Comparison of ENCODE assay signal across 9 cellular contexts in genomic region chr1:211335507-211336157, GRCh38.
DNase-seq lines count a peak whose midpoint lies in the region; ATAC-seq and TF ChIP-seq lines count a peak whose summit lies in the region.
"Had no signal": no experiment of that assay in that cellular context is flagged by ENCODE, and none has a peak within 500 bp of the region (broad histone marks: within the 10 kb centered on the region; RNA-seq: fewer than 3 reads in every experiment).

No MANE protein-coding gene starts in this region.

- ATAC-seq in GM19455 (IDR thresholded peaks at IDR 0.05; ENCODE audit: unreplicated experiment) = peak; percentile 95
- ATAC-seq in HG03342 (IDR thresholded peaks at IDR 0.05; ENCODE audit: unreplicated experiment) = peak; percentile 90

- TF ChIP-seq CTCF in GM10248 (IDR thresholded peaks at IDR 0.05; ENCODE audit: control extremely low read depth, extremely low read depth, low read depth, missing control alignments) (no peak), foreskin fibroblast (IDR thresholded peaks at IDR 0.05; ENCODE audit: low read depth, low read length) (no peak)

- DNase-seq in GM10248 (ENCODE audit: extremely low spot score) (peak; percentile 58), NCI-H2171 treated with DMSO at 0.1 percent for 48 hours (lab: John Stamatoyannopoulos, UW) (no peak), foreskin fibroblast (no peak)
- DNase-seq in central memory CD4-positive, alpha-beta T cell = peak; percentile 44
- DNase-seq in activated CD4-positive, CD25-positive, alpha-beta regulatory T cell treated with anti-CD3 and anti-CD28 coated beads, Interleukin-2, amount 50 U/mL, for 72 hours = no peak
- no peak for DNase-seq in stimulated activated CD4-positive, alpha-beta T cell treated with anti-CD3 and anti-CD28 coated beads, Interleukin-1b, Interleukin-23, amount 100 ng/mL, for 48 hours
- DNase-seq: activated CD4-positive, alpha-beta T cell treated with anti-CD3 and anti-CD28 coated beads for 1 hour had no signal

- CTCF ChIA-PET in GM10248 (lab: Yijun Ruan, JAX) = interaction anchor here (1.1 to 14.1 kb wide), 6 partner anchors 9 to 178 kb away, joined by 3 to 170 read pairs (median 5); partner anchors contain the start of gene TRAF5

- no peak overlapping the region for H3K4me3 ChIP-seq in foreskin fibroblast (ENCODE audit: low read depth in 1 of 2, low read length in 2 of 2)

- POLR2A ChIA-PET in GM10248 (lab: Yijun Ruan, JAX) = interaction anchor here (0.5 kb wide), 1 partner anchor 73 kb away, joined by 5 read pairs; no protein-coding TSS in a partner anchor

Comparison
In these comparisons a context has a peak if more than half of its experiments do, and no peak if none do; other contexts are left out.
1. DNase-seq: peak in GM10248 (single experiment) and central memory CD4-positive, alpha-beta T cell (single experiment); none in NCI-H2171 treated with DMSO at 0.1 percent for 48 hours (single experiment), activated CD4-positive, CD25-positive, alpha-beta regulatory T cell treated with anti-CD3 and anti-CD28 coated beads, Interleukin-2, amount 50 U/mL, for 72 hours (single experiment), stimulated activated CD4-positive, alpha-beta T cell treated with anti-CD3 and anti-CD28 coated beads, Interleukin-1b, Interleukin-23, amount 100 ng/mL, for 48 hours (single experiment) and foreskin fibroblast (0 of 2).